ENCODE assay signal across 19 cellular contexts in the genomic region with DNA sequence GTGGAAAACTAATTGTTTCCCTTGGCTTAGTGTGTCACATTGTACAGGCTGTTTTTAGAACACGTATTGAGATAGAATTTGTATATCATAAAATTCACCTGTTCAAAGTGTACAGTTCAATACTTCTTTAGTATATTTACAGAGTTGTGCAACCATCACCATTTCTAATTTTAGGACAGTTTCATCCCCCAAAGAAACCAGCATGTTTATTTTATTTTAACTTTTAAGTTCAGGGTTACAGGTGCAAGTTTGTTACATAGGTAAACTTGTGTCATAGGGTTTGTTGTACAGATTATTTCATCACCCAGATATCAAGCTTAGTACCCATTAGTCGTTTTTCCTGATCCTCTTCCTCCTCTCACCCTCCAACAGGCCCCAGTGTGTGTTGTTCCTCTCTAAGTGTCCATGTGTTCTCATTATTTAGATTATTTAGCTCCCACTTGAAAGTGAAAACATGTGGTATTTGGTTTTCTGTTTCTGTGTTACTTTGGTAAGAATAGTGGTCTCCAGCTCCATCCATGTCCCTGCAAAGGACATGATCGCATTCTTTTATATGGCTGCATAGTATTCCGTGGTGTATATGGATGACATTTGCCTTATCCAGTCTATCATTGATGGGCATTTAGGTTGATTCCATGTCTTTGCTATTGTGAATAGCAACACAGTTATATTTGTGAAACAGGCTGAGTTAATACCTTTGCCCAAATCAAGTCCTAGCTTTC. TPM values are rescaled to one million over a fixed set of nuclear protein-coding genes. Genes with fewer than 3 reads are reported as not detected.
"Had no signal": no experiment of that assay in that cellular context is flagged by ENCODE, and none has a peak within 500 bp of the region (broad histone marks: within the 10 kb centered on the region; RNA-seq: fewer than 3 reads in every experiment).

No MANE protein-coding gene starts in this region.

- H3K4me3 ChIP-seq: esophagus muscularis mucosa, pancreas, transverse colon had no signal

- H3K4me1 ChIP-seq: pancreas, transverse colon had no signal

- H3K9me3 ChIP-seq: esophagus muscularis mucosa, pancreas, transverse colon had no signal

- H3K27me3 ChIP-seq: esophagus muscularis mucosa, pancreas, transverse colon had no signal

- H3K36me3 ChIP-seq: esophagus muscularis mucosa, pancreas, transverse colon had no signal

- DNase-seq: activated CD4-positive, alpha-beta T cell treated with anti-CD3 and anti-CD28 coated beads for 1 hour; activated CD4-positive, alpha-beta T cell treated with anti-CD3 and anti-CD28 coated beads, Interleukin-2, amount 50 U/mL, for 4 hours; activated naive CD4-positive, alpha-beta T cell treated with anti-CD3 and anti-CD28 coated beads, Interleukin-2, amount 10 ng/mL, durations not matched to agents 7 days and 5 days; activated T-cell treated with anti-CD3 and anti-CD28 coated beads for 4 hours; glutamatergic neuron; naive B cell; retina; small intestine; stimulated activated CD4-positive, alpha-beta T cell treated with anti-CD3 and anti-CD28 coated beads, Interleukin-4, amount 100 ng/mL, for 24 hours; stimulated activated naive CD4-positive, alpha-beta T cell; substantia nigra; transverse colon had no signal

- FAIRE-seq: colon, pancreas, small intestine had no signal

- H3K27ac ChIP-seq: esophagus muscularis mucosa, pancreas, transverse colon, VCaP had no signal

RNA-seq across cellular contexts. Expression of gene TMEM61, which starts 58.2 kb away (rescaled TPM):
- total RNA-seq: fibroblast of villous mesenchyme; mononuclear cell; T-helper 1 cell treated with Interleukin-12 subunit alpha and Interleukin-12 subunit beta and Interleukin-4 antibody, amounts not matched to agents 30 ng/mL and 1 ng/mL, for 36 hours had no signal
